Comparison of ENCODE assay signal across 13 cellular contexts in the genomic region with DNA sequence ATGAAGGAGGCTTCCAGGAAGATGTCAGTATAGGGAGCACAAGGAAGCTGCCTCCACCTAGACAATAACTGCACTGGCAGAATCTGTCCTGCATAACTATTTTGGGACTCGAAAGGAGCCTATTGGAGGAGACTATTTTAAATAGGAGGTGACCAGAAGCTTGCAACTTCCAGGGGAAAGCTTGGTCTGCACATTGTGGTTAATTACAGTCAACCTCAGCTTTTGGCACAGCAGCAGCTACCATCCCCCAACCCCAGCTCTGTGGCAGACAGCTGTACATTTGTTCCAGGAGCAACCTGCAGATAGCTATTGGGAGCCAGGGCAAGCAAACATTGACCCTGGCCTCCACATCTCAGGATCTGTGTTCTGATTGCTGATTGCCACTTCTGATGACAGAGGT. TPM values are rescaled to one million over a fixed set of nuclear protein-coding genes. Genes with fewer than 3 reads are reported as not detected.
DNase-seq lines count a peak whose midpoint lies in the region; ATAC-seq and TF ChIP-seq lines count a peak whose summit lies in the region.
"Had no signal": no experiment of that assay in that cellular context is flagged by ENCODE, and none has a peak within 500 bp of the region (broad histone marks: within the 10 kb centered on the region; RNA-seq: fewer than 3 reads in every experiment).

No MANE protein-coding gene starts in this region.

- H3K27me3 ChIP-seq in fibroblast of lung (ENCODE audit: control insufficient read depth, insufficient read depth, low read length) = peaks cover 5% of the 10 kb centered on the region
- H3K27me3 ChIP-seq: breast epithelium, vagina had no signal

- H3K27ac ChIP-seq in fibroblast of lung (ENCODE audit: insufficient read depth, low read length) = no peak overlapping the region
- H3K27ac ChIP-seq: breast epithelium, vagina had no signal

- ATAC-seq in HG03342 (IDR thresholded peaks at IDR 0.05; ENCODE audit: unreplicated experiment) (peak; percentile 41), HG02840 (IDR thresholded peaks at IDR 0.05; ENCODE audit: low FRiP score, unreplicated experiment) (no peak), HG02763 (IDR thresholded peaks at IDR 0.05; ENCODE audit: unreplicated experiment) (no peak)

- H3K79me2 ChIP-seq in fibroblast of lung (ENCODE audit: control insufficient read depth, insufficient read depth, low read length) = no peaks in the 10 kb centered on the region

- H3K4me2 ChIP-seq in fibroblast of lung (ENCODE audit: extremely low read depth, insufficient read depth, low read length) = no peak overlapping the region

- no peaks in the 10 kb centered on the region for H3K9me3 ChIP-seq in fibroblast of lung (ENCODE audit: control insufficient read depth, insufficient read depth, low read depth, low read length)

- H3K9ac ChIP-seq in fibroblast of lung (ENCODE audit: insufficient read depth, low read length) = no peak overlapping the region

- peak; percentile 6 for DNase-seq in NCI-H2029 (lab: John Stamatoyannopoulos, UW)
- no peak for DNase-seq in NCI-H2029 treated with DMSO at 0.1 percent for 48 hours (lab: John Stamatoyannopoulos, UW)
- DNase-seq in NCI-H69 (lab: John Stamatoyannopoulos, UW) = peak; percentile 83
- peak; percentile 4 to 20 for DNase-seq in fibroblast of lung (ENCODE audit: low read depth in 2 of 2)
- DNase-seq in pons (ENCODE audit: low spot score) = no peak
- DNase-seq: ACHN; activated effector memory CD4-positive, alpha-beta T cell treated with Interleukin-2 at 50 U/mL for 16 hours; occipital lobe had no signal

- H3K4me3 ChIP-seq in fibroblast of lung (replicated peaks in 1 of 4; ENCODE audit: control extremely low read depth in 1 of 4, insufficient read depth in 1 of 4, low read depth in 3 of 4, low read length in 4 of 4) = no peak overlapping the region
- H3K4me3 ChIP-seq: breast epithelium, vagina had no signal

- no peak overlapping the region for H2AFZ ChIP-seq in fibroblast of lung (ENCODE audit: low read length)

- H4K20me1 ChIP-seq in fibroblast of lung (ENCODE audit: control insufficient read depth, extremely low read depth, insufficient read depth, low read length) = no peaks in the 10 kb centered on the region

- no peak for TF ChIP-seq CTCF in fibroblast of lung (conservative IDR thresholded peaks at IDR 0.05 in 1 of 2, IDR thresholded peaks at IDR 0.05 in 1 of 2; ENCODE audit: low read depth in 1 of 2, low read length in 2 of 2)

- H3K36me3 ChIP-seq in fibroblast of lung (ENCODE audit: control insufficient read depth, insufficient read depth, low read length) = no peaks in the 10 kb centered on the region
- H3K36me3 ChIP-seq: breast epithelium, vagina had no signal

- H3K4me1 ChIP-seq in fibroblast of lung (ENCODE audit: control insufficient read depth, extremely low read depth, insufficient read depth, low read length) = no peaks in the 10 kb centered on the region
- H3K4me1 ChIP-seq: breast epithelium, vagina had no signal

RNA-seq across cellular contexts. Expression of a gene that starts 46.3 kb away (rescaled TPM):
- total RNA-seq in fibroblast of lung = 1.0 and 1.2 TPM in 2 replicates
- polyA plus RNA-seq in fibroblast of lung = 1.1 and 2.3 TPM in 2 replicates
- polyA plus RNA-seq in fibroblast of lung (2012) = 1.2 and 2.0 TPM in 2 replicates
- 0.22 and 0.24 TPM in 2 replicates for polyA minus RNA-seq in fibroblast of lung (ENCODE audit: low replicate concordance)
- total RNA-seq: vagina had no signal

Comparison
In these comparisons a context has a peak if more than half of its experiments do, and no peak if none do; other contexts are left out.
1. DNase-seq: peak in NCI-H2029 (single experiment), NCI-H69 (single experiment) and fibroblast of lung (2 of 2); none in NCI-H2029 treated with DMSO at 0.1 percent for 48 hours (single experiment) and pons (single experiment).